7 cellular contexts compared by ENCODE assay signal in the genomic region with DNA sequence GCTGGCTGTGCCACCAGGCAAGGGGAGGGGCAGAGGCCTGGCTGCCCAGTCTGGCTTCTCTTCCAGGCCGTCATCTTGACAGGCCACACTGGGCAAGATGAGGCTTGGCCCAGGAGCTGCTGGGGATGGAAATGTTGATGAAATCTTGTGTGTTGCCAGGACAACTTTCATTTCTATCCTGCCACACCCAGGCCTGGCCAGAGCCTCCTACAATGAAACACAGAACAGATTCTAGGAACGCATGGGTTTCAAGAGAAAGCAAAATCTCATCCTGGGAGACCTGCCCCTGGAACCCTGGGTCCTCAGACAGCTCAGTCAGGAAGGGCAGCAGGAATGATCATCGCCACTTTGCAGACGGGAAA. TPM values are rescaled to one million over a fixed set of nuclear protein-coding genes. Genes with fewer than 3 reads are reported as not detected.
A peak's percentile ranks its signal among the peaks of the same experiment; 100 is the strongest.
DNase-seq lines count a peak whose midpoint lies in the region; ATAC-seq and TF ChIP-seq lines count a peak whose summit lies in the region.

No MANE protein-coding gene starts in this region.

- H3K9me3 ChIP-seq in gastrocnemius medialis, result no peaks in the 10 kb centered on the region

- peak overlapping the region; percentile 79 for H3K27ac Mint-ChIP-seq in activated T-helper 2 cell treated with anti-CD3 and anti-CD28 coated beads, Interferon-gamma antibody, Interleukin-2, Interleukin-4, amounts not matched to agents 10 μg/mL and 5 μg/mL and 100 μg/mL, durations not matched to agents 14 hours and 24 hours and 36 hours

- DNase-seq in HT1080 (ENCODE audit: low read depth) (peak; percentile 76), left cardiac atrium (peak; percentile 81), gastrocnemius medialis (peak; percentile 68 to 89), NCI-H526 treated with DMSO at 0.1 percent for 48 hours (lab: John Stamatoyannopoulos, UW) (no peak)
- no peak for DNase-seq in activated T-helper 2 cell treated with anti-CD3 and anti-CD28 coated beads, Interferon-gamma antibody, Interleukin-2, Interleukin-4, amounts not matched to agents 10 μg/mL and 5 μg/mL and 100 μg/mL, durations not matched to agents 14 hours and 24 hours and 36 hours (ENCODE audit: low spot score)

- peaks cover 0 to 7% of the 10 kb centered on the region in 2 donors for H3K36me3 ChIP-seq in gastrocnemius medialis

- no peaks in the 10 kb centered on the region for H3K27me3 Mint-ChIP-seq in activated T-helper 2 cell treated with anti-CD3 and anti-CD28 coated beads, Interferon-gamma antibody, Interleukin-2, Interleukin-4, amounts not matched to agents 10 μg/mL and 5 μg/mL and 100 μg/mL, durations not matched to agents 14 hours and 24 hours and 36 hours (ENCODE audit: low read depth)

- no peaks in the 10 kb centered on the region for H3K36me3 Mint-ChIP-seq in activated T-helper 2 cell treated with anti-CD3 and anti-CD28 coated beads, Interferon-gamma antibody, Interleukin-2, Interleukin-4, amounts not matched to agents 10 μg/mL and 5 μg/mL and 100 μg/mL, durations not matched to agents 14 hours and 24 hours and 36 hours (ENCODE audit: low read depth)

- H3K27me3 ChIP-seq in gastrocnemius medialis, result no peaks in the 10 kb centered on the region

- peak overlapping the region; percentile 88 to 99 (median 94) for H3K27ac ChIP-seq in gastrocnemius medialis

- H3K4me1 Mint-ChIP-seq in activated T-helper 2 cell treated with anti-CD3 and anti-CD28 coated beads, Interferon-gamma antibody, Interleukin-2, Interleukin-4, amounts not matched to agents 10 μg/mL and 5 μg/mL and 100 μg/mL, durations not matched to agents 14 hours and 24 hours and 36 hours (ENCODE audit: low read depth), result peaks cover 16% of the 10 kb centered on the region

- H3K4me3 ChIP-seq in gastrocnemius medialis, result peak overlapping the region; percentile 40 to 52 (median 46)

- TF ChIP-seq CTCF in gastrocnemius medialis (IDR thresholded peaks at IDR 0.05 in 4 of 5, conservative IDR thresholded peaks at IDR 0.05 in 1 of 5), result no peak

- peaks cover 36 to 46% of the 10 kb centered on the region in 2 donors for H3K4me1 ChIP-seq in gastrocnemius medialis

- intact Hi-C loops in activated T-helper 2 cell treated with anti-CD3 and anti-CD28 coated beads, Interferon-gamma antibody, Interleukin-2, Interleukin-4, amounts not matched to agents 10 μg/mL and 5 μg/mL and 100 μg/mL, durations not matched to agents 14 hours and 24 hours and 36 hours (cut with micrococcal nuclease), result no loop called here
- intact Hi-C loops in left cardiac atrium (cut with DNase I) (no loop called here), gastrocnemius medialis (cut with DNase I; ENCODE audit: low total_unique reads) (loop anchor here (1.0 kb wide), 2 partner anchors 10 to 23 kb away; a partner anchor contains a TSS)

- H3K4me3 Mint-ChIP-seq in activated T-helper 2 cell treated with anti-CD3 and anti-CD28 coated beads, Interferon-gamma antibody, Interleukin-2, Interleukin-4, amounts not matched to agents 10 μg/mL and 5 μg/mL and 100 μg/mL, durations not matched to agents 14 hours and 24 hours and 36 hours (ENCODE audit: low read depth), result peak overlapping the region; percentile 1

- in situ Hi-C loops in gastrocnemius medialis (cut with MboI; ENCODE audit: low sequenced_read_pairs in 4 of 4), result loop anchor here in 1 of 4 donors (25.0 kb wide), 1 partner anchor 109 kb away; a partner anchor contains a TSS

- no peaks in the 10 kb centered on the region for H3K9me3 Mint-ChIP-seq in activated T-helper 2 cell treated with anti-CD3 and anti-CD28 coated beads, Interferon-gamma antibody, Interleukin-2, Interleukin-4, amounts not matched to agents 10 μg/mL and 5 μg/mL and 100 μg/mL, durations not matched to agents 14 hours and 24 hours and 36 hours

- ATAC-seq in left cardiac atrium (peak; percentile 84 to 85), gastrocnemius medialis (peak; percentile 70 to 74), GM21390 (IDR thresholded peaks at IDR 0.05; ENCODE audit: unreplicated experiment) (no peak), HG02981 (IDR thresholded peaks at IDR 0.05; ENCODE audit: unreplicated experiment) (no peak)

- TF ChIP-seq POLR2A in gastrocnemius medialis (IDR thresholded peaks at IDR 0.05), result peak; percentile 23 to 38

RNA-seq across cellular contexts. Expression of a gene that starts 9.3 kb away (rescaled TPM):
- 7.6 and 11.2 TPM in 2 replicates for total RNA-seq in HT1080 (2014; rRNA removed; shearing (Covaris generic))
- polyA plus RNA-seq in HT1080 (2015; cell fraction: cytosol; rRNA removed), result 7.5 and 8.4 TPM in 2 replicates
- 6.5 and 12.5 TPM in 2 replicates for polyA plus RNA-seq in HT1080 (2015; cell fraction: nucleus; rRNA removed)
- total RNA-seq in activated T-helper 2 cell treated with anti-CD3 and anti-CD28 coated beads, Interferon-gamma antibody, Interleukin-2, Interleukin-4, amounts not matched to agents 10 μg/mL and 5 μg/mL and 100 μg/mL, durations not matched to agents 14 hours and 24 hours and 36 hours, result 7.5 and 7.8 TPM in 2 replicates
- total RNA-seq in left cardiac atrium (1 to 10 TPM; 4.2 to 4.4 TPM), gastrocnemius medialis (10 to 100 TPM; 31.4 to 70.8 (median 64.9) TPM)

RNA-seq across cellular contexts. Expression of a gene that starts 22.7 kb away (rescaled TPM):
- 17.9 and 45.7 TPM in 2 replicates for total RNA-seq in HT1080 (2014; rRNA removed; shearing (Covaris generic))
- polyA plus RNA-seq in HT1080 (2015; cell fraction: cytosol; rRNA removed), result 31.1 and 31.4 TPM in 2 replicates
- polyA plus RNA-seq in HT1080 (2015; cell fraction: nucleus; rRNA removed), result 47.8 and 47.9 TPM in 2 replicates
- total RNA-seq in activated T-helper 2 cell treated with anti-CD3 and anti-CD28 coated beads, Interferon-gamma antibody, Interleukin-2, Interleukin-4, amounts not matched to agents 10 μg/mL and 5 μg/mL and 100 μg/mL, durations not matched to agents 14 hours and 24 hours and 36 hours, result 46.4 and 48.1 TPM in 2 replicates
- total RNA-seq in left cardiac atrium (10 to 100 TPM; 27.8 to 31.7 TPM), gastrocnemius medialis (10 to 100 TPM; 26.3 to 79.6 (median 36.9) TPM)

RNA-seq across cellular contexts. Expression of a gene that starts 35.5 kb away (rescaled TPM):
- 3.4 and 3.5 TPM in 2 replicates for total RNA-seq in HT1080 (2014; rRNA removed; shearing (Covaris generic))
- 5.4 and 6.3 TPM in 2 replicates for polyA plus RNA-seq in HT1080 (2015; cell fraction: cytosol; rRNA removed)
- 18.7 and 25.0 TPM in 2 replicates for polyA plus RNA-seq in HT1080 (2015; cell fraction: nucleus; rRNA removed)
- 12.8 and 15.9 TPM in 2 replicates for total RNA-seq in activated T-helper 2 cell treated with anti-CD3 and anti-CD28 coated beads, Interferon-gamma antibody, Interleukin-2, Interleukin-4, amounts not matched to agents 10 μg/mL and 5 μg/mL and 100 μg/mL, durations not matched to agents 14 hours and 24 hours and 36 hours
- total RNA-seq in left cardiac atrium (1 to 10 TPM; 8.4 to 8.7 TPM), gastrocnemius medialis (1 to 10 TPM; 2.2 to 3.2 (median 2.5) TPM)

RNA-seq across cellular contexts. Expression of a gene that starts 38.6 kb away (rescaled TPM):
- 56.2 and 63.9 TPM in 2 replicates for total RNA-seq in HT1080 (2014; rRNA removed; shearing (Covaris generic))
- 72.3 and 229 TPM in 2 replicates for polyA plus RNA-seq in HT1080 (2015; cell fraction: cytosol; rRNA removed)
- 40.1 and 50.9 TPM in 2 replicates for polyA plus RNA-seq in HT1080 (2015; cell fraction: nucleus; rRNA removed)
- 4.0 and 4.4 TPM in 2 replicates for total RNA-seq in activated T-helper 2 cell treated with anti-CD3 and anti-CD28 coated beads, Interferon-gamma antibody, Interleukin-2, Interleukin-4, amounts not matched to agents 10 μg/mL and 5 μg/mL and 100 μg/mL, durations not matched to agents 14 hours and 24 hours and 36 hours
- total RNA-seq in left cardiac atrium (100 to 1,000 TPM in 1 of 2 donors, 10 to 100 TPM in 1; 92.1 to 132 TPM), gastrocnemius medialis (100 to 1,000 TPM in 1 of 4 donors, 10 to 100 TPM in 3; 38.6 to 186 (median 75.1) TPM)

RNA-seq across cellular contexts. Expression of a gene that starts 50.7 kb away (rescaled TPM):
- 41.4 and 64.3 TPM in 2 replicates for total RNA-seq in HT1080 (2014; rRNA removed; shearing (Covaris generic))
- polyA plus RNA-seq in HT1080 (2015; cell fraction: cytosol; rRNA removed), result 102 and 122 TPM in 2 replicates
- 181 and 205 TPM in 2 replicates for polyA plus RNA-seq in HT1080 (2015; cell fraction: nucleus; rRNA removed)
- total RNA-seq in activated T-helper 2 cell treated with anti-CD3 and anti-CD28 coated beads, Interferon-gamma antibody, Interleukin-2, Interleukin-4, amounts not matched to agents 10 μg/mL and 5 μg/mL and 100 μg/mL, durations not matched to agents 14 hours and 24 hours and 36 hours, result 469 and 475 TPM in 2 replicates
- total RNA-seq in left cardiac atrium (10 to 100 TPM; 16.6 to 18.6 TPM), gastrocnemius medialis (1 to 10 TPM in 3 of 4 donors, under 1 TPM in 1; 0.22 to 5.2 (median 3.0) TPM)

Comparison
In these comparisons a context has a peak if more than half of its experiments do, and no peak if none do; other contexts are left out.
1. DNase-seq: peak in HT1080 (single experiment), left cardiac atrium (single experiment) and gastrocnemius medialis (2 of 2); none in activated T-helper 2 cell treated with anti-CD3 and anti-CD28 coated beads, Interferon-gamma antibody, Interleukin-2, Interleukin-4, amounts not matched to agents 10 μg/mL and 5 μg/mL and 100 μg/mL, durations not matched to agents 14 hours and 24 hours and 36 hours (single experiment) and NCI-H526 treated with DMSO at 0.1 percent for 48 hours (single experiment).
2. ATAC-seq: peak in left cardiac atrium (2 of 2) and gastrocnemius medialis (2 of 2); none in GM21390 (single experiment) and HG02981 (single experiment).